Comparison of ENCODE assay signal across 8 cellular contexts in the genomic region with DNA sequence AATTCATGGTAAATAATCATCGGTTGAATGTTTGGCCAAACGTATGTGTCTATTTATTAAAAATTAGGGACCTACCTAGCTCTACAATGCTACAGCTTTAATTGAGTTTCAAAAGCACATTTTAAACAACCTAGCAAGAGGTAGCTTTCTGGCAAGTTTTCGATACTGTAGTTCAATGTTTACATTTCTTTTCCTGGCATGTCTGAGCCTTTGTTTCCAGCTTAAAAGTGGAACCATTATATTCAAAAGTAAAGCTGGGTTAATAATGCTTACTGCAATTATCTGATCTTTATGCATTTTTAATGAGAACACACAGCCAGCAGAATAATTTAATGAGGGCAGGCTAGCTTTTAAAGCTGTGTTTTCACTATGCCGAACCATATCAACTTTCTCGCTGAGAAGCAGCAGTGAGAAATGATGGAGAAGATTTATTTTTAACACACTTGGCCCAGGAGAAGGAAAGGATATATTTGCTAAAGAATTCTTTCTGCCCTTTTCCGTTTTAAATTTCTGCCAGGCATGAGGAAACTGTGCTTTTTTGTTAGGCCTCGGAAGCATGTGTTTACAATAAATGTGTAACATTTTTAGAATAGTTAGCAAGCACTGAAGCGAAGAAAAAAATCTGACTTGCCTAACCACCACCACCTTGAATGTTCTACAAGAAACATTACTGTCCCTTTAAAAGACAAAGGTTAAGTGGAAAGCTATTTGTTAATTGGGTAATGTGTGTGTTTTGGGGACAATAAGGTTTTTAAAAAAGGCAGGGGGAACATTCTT. TPM values are rescaled to one million over a fixed set of nuclear protein-coding genes. Genes with fewer than 3 reads are reported as not detected.
A peak's percentile ranks its signal among the peaks of the same experiment; 100 is the strongest.
DNase-seq lines count a peak whose midpoint lies in the region; TF ChIP-seq lines count a peak whose summit lies in the region.

No MANE protein-coding gene starts in this region.

- peak overlapping the region; percentile 95 to 99 (median 98) for H3K4me2 ChIP-seq in BLaER1 treated with 17β-estradiol and CSF1 and Interleukin-3, amounts not matched to agents 10 nM and 100 nM

- WGBS in liver = under 1% methylated on average over 8 of the region's 8 CpGs
- 0 to 1% methylated on average over 8 of the region's 8 CpGs for WGBS in tibial nerve, 2 donors

- peak overlapping the region; percentile 63 to 86 (median 79) for H3K27ac ChIP-seq in BLaER1 treated with 17β-estradiol and CSF1 and Interleukin-3, amounts not matched to agents 10 nM and 100 nM
- peak overlapping the region; percentile 80 to 83 for H3K27ac ChIP-seq in ascending aorta
- H3K27ac ChIP-seq in liver (ENCODE audit: low read depth in 1 of 2, low read length in 2 of 2) = peak overlapping the region; percentile 97 to 99
- peak overlapping the region; percentile 79 to 96 (median 88) for H3K27ac ChIP-seq in tibial nerve

- TF ChIP-seq CTCF in ascending aorta (IDR thresholded peaks at IDR 0.05) = no peak
- no peak for TF ChIP-seq CTCF in liver (IDR thresholded peaks at IDR 0.05; ENCODE audit: low read depth, low read length, missing input control)
- no peak for TF ChIP-seq CTCF in tibial nerve (IDR thresholded peaks at IDR 0.05)

- peaks cover 43 to 54% (median 49%) of the 10 kb centered on the region in 10 experiments for H3K4me1 ChIP-seq in BLaER1 treated with 17β-estradiol and CSF1 and Interleukin-3, amounts not matched to agents 10 nM and 100 nM
- peaks cover 0 to 16% of the 10 kb centered on the region in 2 donors for H3K4me1 ChIP-seq in ascending aorta
- peaks cover 17 to 42% (median 30%) of the 10 kb centered on the region in 4 donors for H3K4me1 ChIP-seq in liver (ENCODE audit: control insufficient read depth in 4 of 4, insufficient read depth in 4 of 4, low read length in 3 of 4)
- H3K4me1 ChIP-seq in tibial nerve = peaks cover 0 to 47% (median 34%) of the 10 kb centered on the region in 4 donors

- no peaks in the 10 kb centered on the region for H3K36me3 ChIP-seq in BLaER1 treated with 17β-estradiol and CSF1 and Interleukin-3, amounts not matched to agents 10 nM and 100 nM
- H3K36me3 ChIP-seq in ascending aorta (no peaks in the 10 kb centered on the region), liver (ENCODE audit: control insufficient read depth in 4 of 4, insufficient read depth in 3 of 4, low read depth in 1 of 4, low read length in 3 of 4) (peaks cover 0 to 1% (median 0%) of the 10 kb centered on the region in 4 donors), tibial nerve (no peaks in the 10 kb centered on the region)

- no peak for TF ChIP-seq POLR2A in tibial nerve (IDR thresholded peaks at IDR 0.05)

- DNase-seq in HT-29 (ENCODE audit: low spot score) (peak; percentile 67), ascending aorta (ENCODE audit: low spot score in 2 of 2) (no peak), tibial nerve (ENCODE audit: low spot score in 2 of 2) (no peak), EL (no peak), NCI-H2029 (lab: John Stamatoyannopoulos, UW) (no peak), NCI-H2227 treated with DMSO at 0.1 percent for 48 hours (lab: John Stamatoyannopoulos, UW) (no peak)

- intact Hi-C loops in ascending aorta (cut with DNase I) = loop anchor here (1.0 to 10.0 kb wide), 7 partner anchors 74 to 1168 kb away; a partner anchor contains a TSS

- H4K20me1 ChIP-seq in BLaER1 treated with 17β-estradiol and CSF1 and Interleukin-3, amounts not matched to agents 10 nM and 100 nM = peaks cover 0 to 41% (median 5%) of the 10 kb centered on the region in 11 experiments; a peak in 12 of 22 replicates

- H3K9me3 ChIP-seq in BLaER1 treated with 17β-estradiol and CSF1 and Interleukin-3, amounts not matched to agents 10 nM and 100 nM (replicated peaks in 1 of 11) = no peaks in the 10 kb centered on the region
- H3K9me3 ChIP-seq in ascending aorta = no peaks in the 10 kb centered on the region
- H3K9me3 ChIP-seq in liver (ENCODE audit: control insufficient read depth in 4 of 4, low read length in 3 of 4) = no peaks in the 10 kb centered on the region
- no peaks in the 10 kb centered on the region for H3K9me3 ChIP-seq in tibial nerve

- H3K4me3 ChIP-seq in BLaER1 treated with 17β-estradiol and CSF1 and Interleukin-3, amounts not matched to agents 10 nM and 100 nM = peak overlapping the region; percentile 70 to 84 (median 74)
- H3K4me3 ChIP-seq in ascending aorta (peak overlapping the region; percentile 72 to 78), liver (ENCODE audit: low read depth in 1 of 3, low read length in 3 of 3) (peak overlapping the region; percentile 74 to 98 (median 96)), tibial nerve (peak overlapping the region; percentile 37 to 66 (median 58))

- no peak for TF ChIP-seq EP300 in tibial nerve (IDR thresholded peaks at IDR 0.05)

- peak overlapping the region; percentile 73 to 86 (median 83) for H3K9ac ChIP-seq in BLaER1 treated with 17β-estradiol and CSF1 and Interleukin-3, amounts not matched to agents 10 nM and 100 nM
- peak overlapping the region; percentile 99 to 100 for H3K9ac ChIP-seq in liver (ENCODE audit: low read depth in 1 of 2, low read length in 2 of 2)

- no peaks in the 10 kb centered on the region for H3K27me3 ChIP-seq in BLaER1 treated with 17β-estradiol and CSF1 and Interleukin-3, amounts not matched to agents 10 nM and 100 nM
- H3K27me3 ChIP-seq in ascending aorta = no peaks in the 10 kb centered on the region
- no peaks in the 10 kb centered on the region for H3K27me3 ChIP-seq in liver (ENCODE audit: control insufficient read depth in 4 of 4, insufficient read depth in 4 of 4, low read length in 3 of 4)
- no peaks in the 10 kb centered on the region for H3K27me3 ChIP-seq in tibial nerve

- no peak for TF ChIP-seq RAD21 in liver (IDR thresholded peaks at IDR 0.05)

TF ChIP-seq in liver, 16 proteins besides CTCF, POLR2A, EP300 and RAD21:
- TF ChIP-seq HNF4G (IDR thresholded peaks at IDR 0.05) (no peak), YY1 (IDR thresholded peaks at IDR 0.05) (peak; percentile 28), EGR1 (IDR thresholded peaks at IDR 0.05; ENCODE audit: low read depth in 2 of 2) (no peak), FOXA2 (IDR thresholded peaks at IDR 0.05) (peak; percentile 72), SP1 (IDR thresholded peaks at IDR 0.05) (no peak), FOXA1 (IDR thresholded peaks at IDR 0.05) (no peak), TAF1 (conservative IDR thresholded peaks at IDR 0.05) (no peak)
- TF ChIP-seq, protein P1, sequence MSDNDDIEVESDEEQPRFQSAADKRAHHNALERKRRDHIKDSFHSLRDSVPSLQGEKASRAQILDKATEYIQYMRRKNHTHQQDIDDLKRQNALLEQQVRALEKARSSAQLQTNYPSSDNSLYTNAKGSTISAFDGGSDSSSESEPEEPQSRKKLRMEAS (IDR thresholded peaks at IDR 0.05) = peak; percentile 18
- TF ChIP-seq, protein P2, sequence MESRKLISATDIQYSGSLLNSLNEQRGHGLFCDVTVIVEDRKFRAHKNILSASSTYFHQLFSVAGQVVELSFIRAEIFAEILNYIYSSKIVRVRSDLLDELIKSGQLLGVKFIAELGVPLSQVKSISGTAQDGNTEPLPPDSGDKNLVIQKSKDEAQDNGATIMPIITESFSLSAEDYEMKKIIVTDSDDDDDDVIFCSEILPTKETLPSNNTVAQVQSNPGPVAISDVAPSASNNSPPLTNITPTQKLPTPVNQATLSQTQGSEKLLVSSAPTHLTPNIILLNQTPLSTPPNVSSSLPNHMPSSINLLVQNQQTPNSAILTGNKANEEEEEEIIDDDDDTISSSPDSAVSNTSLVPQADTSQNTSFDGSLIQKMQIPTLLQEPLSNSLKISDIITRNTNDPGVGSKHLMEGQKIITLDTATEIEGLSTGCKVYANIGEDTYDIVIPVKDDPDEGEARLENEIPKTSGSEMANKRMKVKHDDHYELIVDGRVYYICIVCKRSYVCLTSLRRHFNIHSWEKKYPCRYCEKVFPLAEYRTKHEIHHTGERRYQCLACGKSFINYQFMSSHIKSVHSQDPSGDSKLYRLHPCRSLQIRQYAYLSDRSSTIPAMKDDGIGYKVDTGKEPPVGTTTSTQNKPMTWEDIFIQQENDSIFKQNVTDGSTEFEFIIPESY (IDR thresholded peaks at IDR 0.05) = no peak
- TF ChIP-seq, protein P3, sequence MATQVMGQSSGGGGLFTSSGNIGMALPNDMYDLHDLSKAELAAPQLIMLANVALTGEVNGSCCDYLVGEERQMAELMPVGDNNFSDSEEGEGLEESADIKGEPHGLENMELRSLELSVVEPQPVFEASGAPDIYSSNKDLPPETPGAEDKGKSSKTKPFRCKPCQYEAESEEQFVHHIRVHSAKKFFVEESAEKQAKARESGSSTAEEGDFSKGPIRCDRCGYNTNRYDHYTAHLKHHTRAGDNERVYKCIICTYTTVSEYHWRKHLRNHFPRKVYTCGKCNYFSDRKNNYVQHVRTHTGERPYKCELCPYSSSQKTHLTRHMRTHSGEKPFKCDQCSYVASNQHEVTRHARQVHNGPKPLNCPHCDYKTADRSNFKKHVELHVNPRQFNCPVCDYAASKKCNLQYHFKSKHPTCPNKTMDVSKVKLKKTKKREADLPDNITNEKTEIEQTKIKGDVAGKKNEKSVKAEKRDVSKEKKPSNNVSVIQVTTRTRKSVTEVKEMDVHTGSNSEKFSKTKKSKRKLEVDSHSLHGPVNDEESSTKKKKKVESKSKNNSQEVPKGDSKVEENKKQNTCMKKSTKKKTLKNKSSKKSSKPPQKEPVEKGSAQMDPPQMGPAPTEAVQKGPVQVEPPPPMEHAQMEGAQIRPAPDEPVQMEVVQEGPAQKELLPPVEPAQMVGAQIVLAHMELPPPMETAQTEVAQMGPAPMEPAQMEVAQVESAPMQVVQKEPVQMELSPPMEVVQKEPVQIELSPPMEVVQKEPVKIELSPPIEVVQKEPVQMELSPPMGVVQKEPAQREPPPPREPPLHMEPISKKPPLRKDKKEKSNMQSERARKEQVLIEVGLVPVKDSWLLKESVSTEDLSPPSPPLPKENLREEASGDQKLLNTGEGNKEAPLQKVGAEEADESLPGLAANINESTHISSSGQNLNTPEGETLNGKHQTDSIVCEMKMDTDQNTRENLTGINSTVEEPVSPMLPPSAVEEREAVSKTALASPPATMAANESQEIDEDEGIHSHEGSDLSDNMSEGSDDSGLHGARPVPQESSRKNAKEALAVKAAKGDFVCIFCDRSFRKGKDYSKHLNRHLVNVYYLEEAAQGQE (IDR thresholded peaks at IDR 0.05) = no peak

RNA-seq across cellular contexts. Expression of a gene that starts 1.0 kb away (rescaled TPM):
- 34.2 and 35.7 TPM in 2 replicates for total RNA-seq in HT-29 (2014; rRNA removed; shearing (Covaris generic))
- total RNA-seq in ascending aorta (38.7 TPM), liver (10 to 100 TPM; 16.0 to 49.6 TPM), tibial nerve (100 to 1,000 TPM in 2 of 4 donors, 10 to 100 TPM in 2; 87.9 to 126 (median 95.5) TPM)
- polyA plus RNA-seq in liver = 10 to 100 TPM; 32.5 to 41.0 TPM
